1 cellular context compared by ENCODE assay signal in genomic region chr11:101748572-101748971, GRCh38.
TF ChIP-seq lines count a peak whose summit lies in the region.

No MANE protein-coding gene starts in this region.

TF ChIP-seq in SK-N-SH treated with all-trans-retinoic acid at 6 μM for 48 hours, 23 proteins besides CTCF, POLR2A, EP300 and RAD21:
- TF ChIP-seq SNAI2 (CRISPR knock-in tag; IDR thresholded peaks at IDR 0.05) = no peak
- no peak for TF ChIP-seq TSHZ2 (CRISPR knock-in tag; IDR thresholded peaks at IDR 0.05)
- no peak for TF ChIP-seq TCF4 (CRISPR knock-in tag; IDR thresholded peaks at IDR 0.05; ENCODE audit: borderline replicate concordance)
- no peak for TF ChIP-seq ZFP30 (CRISPR knock-in tag; IDR thresholded peaks at IDR 0.05)
- no peak for TF ChIP-seq PPARA (CRISPR knock-in tag; IDR thresholded peaks at IDR 0.05; ENCODE audit: borderline replicate concordance)
- no peak for TF ChIP-seq ZFP3 (CRISPR knock-in tag; IDR thresholded peaks at IDR 0.05)
- no peak for TF ChIP-seq GLIS3 (CRISPR knock-in tag; IDR thresholded peaks at IDR 0.05)
- no peak for TF ChIP-seq ARNTL (CRISPR knock-in tag; IDR thresholded peaks at IDR 0.05; ENCODE audit: borderline replicate concordance, low read depth)
